Comparison of ENCODE assay signal across 21 cellular contexts in the genomic region with DNA sequence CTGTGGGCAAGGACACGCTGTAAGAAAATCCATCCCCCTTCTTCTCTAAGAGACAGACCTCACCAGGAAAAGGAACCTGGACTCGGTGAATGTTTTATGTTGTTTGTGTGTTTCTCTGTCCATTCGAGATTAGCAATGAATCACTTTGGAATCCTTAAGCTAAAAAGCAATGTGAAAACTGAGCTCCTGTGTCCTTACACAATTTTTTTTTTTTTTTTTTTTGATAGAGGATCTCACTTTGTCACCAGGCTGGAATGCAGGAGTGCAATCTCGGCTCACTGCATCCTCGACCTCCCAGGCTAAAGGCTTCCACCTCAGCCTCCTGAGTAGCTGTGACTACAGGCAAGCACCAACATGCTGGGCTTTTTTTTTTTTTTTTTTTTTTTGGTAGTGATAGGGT. TPM values are rescaled to one million over a fixed set of nuclear protein-coding genes. Genes with fewer than 3 reads are reported as not detected.
DNase-seq lines count a peak whose midpoint lies in the region; FAIRE-seq and TF ChIP-seq lines count a peak whose summit lies in the region.
"Had no signal": no experiment of that assay in that cellular context is flagged by ENCODE, and none has a peak within 500 bp of the region (broad histone marks: within the 10 kb centered on the region; RNA-seq: fewer than 3 reads in every experiment).

No MANE protein-coding gene starts in this region.

- no peaks in the 10 kb centered on the region for H3K9me3 Mint-ChIP-seq in astrocyte (ENCODE audit: unreplicated experiment)
- no peaks in the 10 kb centered on the region for H3K9me3 Mint-ChIP-seq in type B pancreatic cell
- H3K9me3 Mint-ChIP-seq: CD4-positive, CD25-positive, alpha-beta regulatory T cell; neural crest cell had no signal

- no peaks in the 10 kb centered on the region for H3K79me2 ChIP-seq in astrocyte (ENCODE audit: insufficient read depth, low read length)

- peaks cover 7% of the 10 kb centered on the region for H3K4me1 ChIP-seq in astrocyte (ENCODE audit: insufficient read depth, low read length)
- H3K4me1 ChIP-seq: HAP-1 had no signal

- H3K9ac ChIP-seq in astrocyte (ENCODE audit: low read length) = no peak overlapping the region

- H4K20me1 ChIP-seq in astrocyte (ENCODE audit: insufficient read depth, low read length) = no peaks in the 10 kb centered on the region

- H3K9me3 ChIP-seq in astrocyte (ENCODE audit: insufficient read depth, low read depth, low read length) = no peaks in the 10 kb centered on the region
- H3K9me3 ChIP-seq: HAP-1 had no signal

- H3K27me3 ChIP-seq in astrocyte (ENCODE audit: insufficient read depth, low read length) = peaks cover 7% of the 10 kb centered on the region

- no peak overlapping the region for H2AFZ ChIP-seq in astrocyte (ENCODE audit: low read depth, low read length)

- H3K36me3 Mint-ChIP-seq in astrocyte (ENCODE audit: low read depth, unreplicated experiment) (no peaks in the 10 kb centered on the region), type B pancreatic cell (no peaks in the 10 kb centered on the region)
- H3K36me3 Mint-ChIP-seq: activated CD8-positive, alpha-beta memory T cell treated with anti-CD3 and anti-CD28 coated beads, Interleukin-2, amount 10 ng/mL, durations not matched to agents 7 days and 5 days; CD4-positive, CD25-positive, alpha-beta regulatory T cell had no signal

- H3K27ac ChIP-seq in astrocyte (ENCODE audit: low read depth, low read length) = no peak overlapping the region

- H3K4me3 Mint-ChIP-seq in astrocyte (ENCODE audit: unreplicated experiment) (no peak overlapping the region), type B pancreatic cell (no peak overlapping the region)
- H3K4me3 Mint-ChIP-seq: activated CD8-positive, alpha-beta memory T cell treated with anti-CD3 and anti-CD28 coated beads, Interleukin-2, amount 10 ng/mL, durations not matched to agents 7 days and 5 days; CD4-positive, CD25-positive, alpha-beta regulatory T cell; neural crest cell had no signal

- FAIRE-seq in astrocyte (lab: Jason Lieb, UNC) (no peak), D721Med (lab: Jason Lieb, UNC) (no peak)
- FAIRE-seq: K562 had no signal

- H3K27me3 Mint-ChIP-seq in astrocyte (ENCODE audit: low read depth, unreplicated experiment) = peaks cover 19% of the 10 kb centered on the region
- no peaks in the 10 kb centered on the region for H3K27me3 Mint-ChIP-seq in type B pancreatic cell

- H3K27ac Mint-ChIP-seq in astrocyte (ENCODE audit: unreplicated experiment) (peak overlapping the region; percentile 13), type B pancreatic cell (no peak overlapping the region)
- H3K27ac Mint-ChIP-seq: activated CD8-positive, alpha-beta memory T cell treated with anti-CD3 and anti-CD28 coated beads, Interleukin-2, amount 10 ng/mL, durations not matched to agents 7 days and 5 days; CD4-positive, CD25-positive, alpha-beta regulatory T cell had no signal

- H3K4me1 Mint-ChIP-seq in astrocyte (ENCODE audit: low read depth, unreplicated experiment) = peaks cover 12% of the 10 kb centered on the region
- H3K4me1 Mint-ChIP-seq in type B pancreatic cell (ENCODE audit: unreplicated experiment) = no peaks in the 10 kb centered on the region

- no peak overlapping the region for H3K4me2 ChIP-seq in astrocyte (ENCODE audit: low read length)

- DNase-seq in NCI-H2171 treated with DMSO at 0.1 percent for 48 hours (lab: John Stamatoyannopoulos, UW) = peak; percentile 13
- no peak for DNase-seq in NCI-H2171 (lab: John Stamatoyannopoulos, UW)
- DNase-seq in astrocyte (ENCODE audit: low read depth) = peak; percentile 22
- peak; percentile 47 for DNase-seq in glomerular visceral epithelial cell (ENCODE audit: extremely low spot score)
- DNase-seq in type B pancreatic cell (ENCODE audit: extremely low spot score, unreplicated experiment) = peak; percentile 4
- no peak for DNase-seq in stimulated activated CD4-positive, alpha-beta T cell treated with anti-CD3 and anti-CD28 coated beads, Interleukin-4, amount 100 ng/mL, for 24 hours
- no peak for DNase-seq in D721Med (ENCODE audit: insufficient read length, low spot score)
- no peak for DNase-seq in activated CD4-positive, CD25-positive, alpha-beta regulatory T cell (lab: John Stamatoyannopoulos, UW)
- DNase-seq: 8988T; activated CD4-positive, alpha-beta T cell treated with anti-CD3 and anti-CD28 coated beads for 1 hour; CD4-positive, CD25-positive, alpha-beta regulatory T cell; DMS53; effector CD8-positive, alpha-beta T cell; left colon; NCI-H1048; NCI-H748 treated with DMSO at 0.1 percent for 48 hours; T1000 had no signal

- no peak overlapping the region for H3K4me3 ChIP-seq in astrocyte (ENCODE audit: insufficient read depth, low read depth, low read length)
- H3K4me3 ChIP-seq: HAP-1, K562 had no signal

- TF ChIP-seq CTCF in astrocyte (IDR thresholded peaks at IDR 0.05; ENCODE audit: insufficient read depth, low read depth, low read length) = no peak
- TF ChIP-seq CTCF in type B pancreatic cell (conservative IDR thresholded peaks at IDR 0.05) = no peak
- TF ChIP-seq CTCF in D721Med (IDR thresholded peaks at IDR 0.05; ENCODE audit: insufficient read depth, missing control alignments) = no peak

- H3K36me3 ChIP-seq in astrocyte (ENCODE audit: insufficient read depth, low read length) = no peaks in the 10 kb centered on the region
- H3K36me3 ChIP-seq: HAP-1 had no signal

RNA-seq across cellular contexts. Expression of gene BFSP1, which starts 32.1 kb away (rescaled TPM):
- total RNA-seq in astrocyte (3.7 and 4.2 TPM in 2 replicates), type B pancreatic cell (ENCODE audit: low replicate concordance) (1.8 and 1.9 TPM in 2 replicates)

Comparison
In these comparisons a context has a peak if more than half of its experiments do, and no peak if none do; other contexts are left out.
1. DNase-seq: peak in NCI-H2171 treated with DMSO at 0.1 percent for 48 hours (single experiment), astrocyte (single experiment), glomerular visceral epithelial cell (single experiment) and type B pancreatic cell (single experiment); none in NCI-H2171 (single experiment), stimulated activated CD4-positive, alpha-beta T cell treated with anti-CD3 and anti-CD28 coated beads, Interleukin-4, amount 100 ng/mL, for 24 hours (single experiment), D721Med (single experiment) and activated CD4-positive, CD25-positive, alpha-beta regulatory T cell (0 of 4).